In genomic region chr18:75754433-75754832, GRCh38 we compare ENCODE assay signal across 16 cellular contexts.
"Had no signal": no experiment of that assay in that cellular context is flagged by ENCODE, and none has a peak within 500 bp of the region (broad histone marks: within the 10 kb centered on the region; RNA-seq: fewer than 3 reads in every experiment).

No MANE protein-coding gene starts in this region.

- H3K4me1 ChIP-seq: heart right ventricle, parathyroid adenoma, prostate gland, spleen had no signal

- H3K4me1 Mint-ChIP-seq: naive B cell; nephron; stimulated activated naive B cell treated with anti-CD40 and anti-IgM and Interleukin-4, amounts not matched to agents 10 μg/mL and 1 μg/mL and 100 μg/mL, for 72 hours had no signal

- H3K27ac ChIP-seq: heart right ventricle, parathyroid adenoma, prostate gland, spleen had no signal

- ATAC-seq: esophagus mucosa, heart right ventricle had no signal

- H3K27ac Mint-ChIP-seq: naive B cell; nephron; stimulated activated naive B cell treated with anti-CD40 and anti-IgM and Interleukin-4, amounts not matched to agents 10 μg/mL and 1 μg/mL and 100 μg/mL, for 72 hours had no signal

- H3K36me3 Mint-ChIP-seq: naive B cell; stimulated activated naive B cell treated with anti-CD40 and anti-IgM and Interleukin-4, amounts not matched to agents 10 μg/mL and 1 μg/mL and 100 μg/mL, for 72 hours had no signal

- H3K4me3 ChIP-seq: heart right ventricle, prostate gland, spleen had no signal

- H3K4me3 Mint-ChIP-seq: naive B cell; nephron; stimulated activated naive B cell treated with anti-CD40 and anti-IgM and Interleukin-4, amounts not matched to agents 10 μg/mL and 1 μg/mL and 100 μg/mL, for 72 hours had no signal

- H3K9me3 Mint-ChIP-seq: nephron; stimulated activated naive B cell treated with anti-CD40 and anti-IgM and Interleukin-4, amounts not matched to agents 10 μg/mL and 1 μg/mL and 100 μg/mL, for 72 hours had no signal

- H3K27me3 ChIP-seq: spleen had no signal

- H3K36me3 ChIP-seq: heart right ventricle, prostate gland, spleen had no signal

- H3K9me3 ChIP-seq: heart right ventricle, prostate gland, spleen had no signal

- DNase-seq: effector memory CD4-positive, alpha-beta T cell; heart right ventricle; hypothalamus; kidney glomerular epithelial cell; mesendoderm; naive B cell; spleen; stimulated activated CD4-positive, alpha-beta T cell treated with anti-CD3 and anti-CD28 coated beads, Interleukin-15, amount 100 ng/mL, for 24 hours; stimulated activated CD4-positive, alpha-beta T cell treated with anti-CD3 and anti-CD28 coated beads, Interleukin-1b, Interleukin-23, amount 100 ng/mL, for 48 hours; stimulated activated CD4-positive, alpha-beta T cell treated with anti-CD3 and anti-CD28 coated beads, Interleukin-4, amount 100 ng/mL, for 24 hours; stimulated activated naive B cell treated with anti-CD40 and anti-IgM and Interleukin-4, amounts not matched to agents 10 μg/mL and 1 μg/mL and 100 μg/mL, for 72 hours; trophoblast cell had no signal
